Comparison of ENCODE assay signal across 9 cellular contexts in genomic region chr11:123740787-123741158, GRCh38. TPM values are rescaled to one million over a fixed set of nuclear protein-coding genes. Genes with fewer than 3 reads are reported as not detected.
DNase-seq lines count a peak whose midpoint lies in the region; ATAC-seq, FAIRE-seq and TF ChIP-seq lines count a peak whose summit lies in the region.
"Had no signal": no experiment of that assay in that cellular context is flagged by ENCODE, and none has a peak within 500 bp of the region (broad histone marks: within the 10 kb centered on the region; RNA-seq: fewer than 3 reads in every experiment).

No MANE protein-coding gene starts in this region.

- H3K27ac Mint-ChIP-seq in neural progenitor cell: peak overlapping the region; percentile 92

- H3K36me3 ChIP-seq in OCI-LY7 (ENCODE audit: insufficient read depth, low read length) (peaks cover 44% of the 10 kb centered on the region), endothelial cell of umbilical vein (ENCODE audit: control insufficient read depth in 2 of 2, extremely low read depth in 1 of 2, insufficient read depth in 2 of 2, low read length in 2 of 2) (peaks cover 0 to 2% of the 10 kb centered on the region in 2 experiments), neural progenitor cell (peaks cover 21% of the 10 kb centered on the region)

- peak overlapping the region; percentile 38 for H3K27ac ChIP-seq in OCI-LY7 (ENCODE audit: low read depth, low read length, poor library complexity, severe bottlenecking)
- peak overlapping the region; percentile 4 for H3K27ac ChIP-seq in endothelial cell of umbilical vein (ENCODE audit: insufficient read depth, low read depth, low read length)
- H3K27ac ChIP-seq in neural progenitor cell: no peak overlapping the region

- peak; percentile 43 for FAIRE-seq in endothelial cell of umbilical vein (lab: Jason Lieb, UNC)
- FAIRE-seq: islet of Langerhans had no signal

- TF ChIP-seq POLR2A in endothelial cell of umbilical vein (IDR thresholded peaks at IDR 0.05; ENCODE audit: low read depth, low read length): no peak

- CTCF ChIA-PET in OCI-LY7 (lab: Charles Lee; ENCODE audit: unreplicated experiment): interaction anchor here (0.6 kb wide), 1 partner anchor 9 kb away, joined by 5 read pairs; no protein-coding TSS in a partner anchor
- CTCF ChIA-PET in endothelial cell of umbilical vein (lab: Charles Lee): interaction anchor here (0.7 to 1.0 kb wide), 3 partner anchors 33 to 331 kb away, joined by 3 to 4 read pairs (median 4); no protein-coding TSS in a partner anchor

- H3K79me2 ChIP-seq in OCI-LY7 (ENCODE audit: insufficient read depth, low read depth, low read length) (peaks cover 50% of the 10 kb centered on the region), endothelial cell of umbilical vein (ENCODE audit: control insufficient read depth, insufficient read depth, low read length) (peaks cover 51% of the 10 kb centered on the region), neural progenitor cell (ENCODE audit: low read depth) (peaks cover 56% of the 10 kb centered on the region)

- H3K9me3 Mint-ChIP-seq in neural progenitor cell: peaks cover 8% of the 10 kb centered on the region

- POLR2A ChIA-PET in OCI-LY7 (lab: Charles Lee): interaction anchor here (0.7 to 1.2 kb wide), 2 partner anchors 11 to 12 kb away, joined by 3 to 7 read pairs; no protein-coding TSS in a partner anchor
- POLR2A ChIA-PET in endothelial cell of umbilical vein (lab: Charles Lee): no interaction called here

- H2AFZ ChIP-seq in OCI-LY7 (ENCODE audit: low read length) (peak overlapping the region; percentile 99), endothelial cell of umbilical vein (ENCODE audit: low read depth, low read length) (peak overlapping the region; percentile 7), neural progenitor cell (replicated peaks) (peak overlapping the region; percentile 97)

- peaks cover 6% of the 10 kb centered on the region for H3K27me3 Mint-ChIP-seq in neural progenitor cell (ENCODE audit: insufficient read depth, low read depth)

- H3K9me1 ChIP-seq in endothelial cell of umbilical vein (replicated peaks; ENCODE audit: control insufficient read depth, extremely low read depth, insufficient read depth, low read length): no peaks in the 10 kb centered on the region

- peaks cover 28% of the 10 kb centered on the region for H3K36me3 Mint-ChIP-seq in neural progenitor cell

- BruUV-seq in OCI-LY7 (replicated peaks; lab: Mats Ljungman, UMichigan) (no TSS peak), endothelial cell of umbilical vein (replicated peaks; lab: Mats Ljungman, UMichigan) (no TSS peak)

- H3K27me3 ChIP-seq in endothelial cell of umbilical vein (ENCODE audit: control insufficient read depth in 2 of 2, insufficient read depth in 2 of 2, low read length in 2 of 2): no peaks in the 10 kb centered on the region
- H3K27me3 ChIP-seq in neural progenitor cell: no peaks in the 10 kb centered on the region

- H3F3A ChIP-seq in neural progenitor cell (ENCODE audit: low read depth): peaks cover 10% of the 10 kb centered on the region

- TF ChIP-seq CTCF in OCI-LY7 (conservative IDR thresholded peaks at IDR 0.05; ENCODE audit: low read length) (no peak), endothelial cell of umbilical vein (IDR thresholded peaks at IDR 0.05; ENCODE audit: extremely low read depth in 1 of 2, insufficient read depth in 1 of 2, low read depth in 1 of 2, low read length in 2 of 2) (no peak), neural progenitor cell (IDR thresholded peaks at IDR 0.05) (no peak)

- peak overlapping the region; percentile 90 for H3K4me3 Mint-ChIP-seq in neural progenitor cell

- H3K4me2 ChIP-seq in OCI-LY7 (ENCODE audit: low read length) (peak overlapping the region; percentile 97), endothelial cell of umbilical vein (ENCODE audit: insufficient read depth, low read length) (peak overlapping the region; percentile 76), neural progenitor cell (peak overlapping the region; percentile 90)

- peak; percentile 12 for DNase-seq in AG08396 (ENCODE audit: low spot score)
- no peak for DNase-seq in OCI-LY7 (ENCODE audit: low spot score)
- DNase-seq in endothelial cell of umbilical vein (ENCODE audit: low read depth, low spot score): no peak
- DNase-seq in neural progenitor cell (ENCODE audit: low spot score): no peak
- no peak for DNase-seq in NCI-H446 treated with DMSO at 0.1 percent for 48 hours (lab: John Stamatoyannopoulos, UW)
- no peak for DNase-seq in islet precursor cell
- no peak for DNase-seq in posterior vena cava (ENCODE audit: low spot score)

- peaks cover 7% of the 10 kb centered on the region; the same call in 1 of the 2 replicates for H4K20me1 ChIP-seq in OCI-LY7 (ENCODE audit: insufficient read depth, low read length)
- H4K20me1 ChIP-seq in endothelial cell of umbilical vein (replicated peaks; ENCODE audit: control insufficient read depth, extremely low read depth, insufficient read depth, low read length): no peaks in the 10 kb centered on the region
- peaks cover 10% of the 10 kb centered on the region for H4K20me1 ChIP-seq in neural progenitor cell (ENCODE audit: low read depth)

- H3K9ac ChIP-seq in endothelial cell of umbilical vein (replicated peaks; ENCODE audit: extremely low read depth, insufficient read depth, low read length): peak overlapping the region; percentile 78
- peak overlapping the region; percentile 92 for H3K9ac ChIP-seq in neural progenitor cell

- dilution Hi-C loops in endothelial cell of umbilical vein (cut with MboI; ENCODE audit: extremely low pct_ligation_motif_present, low sequenced_read_pairs): no loop called here

- H3K4me1 ChIP-seq in OCI-LY7 (ENCODE audit: insufficient read depth, low read length, poor library complexity, severe bottlenecking) (peaks cover 24% of the 10 kb centered on the region), endothelial cell of umbilical vein (ENCODE audit: control insufficient read depth, extremely low read depth, insufficient read depth, low read length) (peaks cover 14% of the 10 kb centered on the region), neural progenitor cell (peaks cover 19% of the 10 kb centered on the region)

- H3K9me2 ChIP-seq in OCI-LY7 (ENCODE audit: insufficient read depth, low read length): no peaks in the 10 kb centered on the region; the same call in 1 of the 2 replicates

- H3K9me3 ChIP-seq in OCI-LY7 (ENCODE audit: low read length): peaks cover 8% of the 10 kb centered on the region; the same call in 1 of the 2 replicates
- H3K9me3 ChIP-seq in endothelial cell of umbilical vein (replicated peaks; ENCODE audit: control insufficient read depth, insufficient read depth, low read length): no peaks in the 10 kb centered on the region
- no peaks in the 10 kb centered on the region for H3K9me3 ChIP-seq in neural progenitor cell (ENCODE audit: low read depth)

- intact Hi-C loops in OCI-LY7 (cut with micrococcal nuclease; ENCODE audit: unreplicated experiment): loop anchor here (2.0 to 5.0 kb wide), 3 partner anchors 330 to 882 kb away; partner anchors contain the start of gene TBRG1
- intact Hi-C loops in endothelial cell of umbilical vein (cut with micrococcal nuclease): loop anchor here (1.0 to 5.0 kb wide), 4 partner anchors 234 to 457 kb away; no protein-coding TSS in a partner anchor
- intact Hi-C loops in posterior vena cava (cut with DNase I): no loop called here

- peaks cover 18% of the 10 kb centered on the region for H3K4me1 Mint-ChIP-seq in neural progenitor cell

- peak; percentile 1 for ATAC-seq in GM19438 (IDR thresholded peaks at IDR 0.05; ENCODE audit: low read depth, unreplicated experiment)

- H3K4me3 ChIP-seq in OCI-LY7 (ENCODE audit: low read depth, low read length, poor library complexity, severe bottlenecking): peak overlapping the region; percentile 96
- peak overlapping the region; percentile 58 to 89 (median 64) for H3K4me3 ChIP-seq in endothelial cell of umbilical vein (replicated peaks in 1 of 3; ENCODE audit: insufficient read depth in 1 of 3, low read depth in 1 of 3, low read length in 3 of 3)
- H3K4me3 ChIP-seq in neural progenitor cell: peak overlapping the region; percentile 97

TF ChIP-seq in endothelial cell of umbilical vein, 7 proteins besides CTCF, POLR2A, EP300 and RAD21:
- no peak for TF ChIP-seq JUN (IDR thresholded peaks at IDR 0.05; ENCODE audit: borderline replicate concordance, insufficient read depth, insufficient read length, low read depth)
- TF ChIP-seq POLR2AphosphoS5 (IDR thresholded peaks at IDR 0.05; ENCODE audit: insufficient read depth, low read depth, low read length): no peak
- TF ChIP-seq MYC (IDR thresholded peaks at IDR 0.05; ENCODE audit: low read depth, low read length): no peak
- no peak for TF ChIP-seq MAX (IDR thresholded peaks at IDR 0.05; ENCODE audit: insufficient read depth, insufficient read length)
- TF ChIP-seq FOS (IDR thresholded peaks at IDR 0.05; ENCODE audit: borderline replicate concordance, insufficient read depth, low read length): no peak

RNA-seq across cellular contexts. Expression of gene ZNF202, which starts 0.7 kb away (rescaled TPM):
- total RNA-seq in OCI-LY7 (2014; rRNA removed; shearing (Covaris generic)): 15.9 and 19.6 TPM in 2 replicates
- 15.5 and 16.7 TPM in 2 replicates for total RNA-seq in OCI-LY7 (2022)
- 12.3 and 13.1 TPM in 2 replicates for total RNA-seq in endothelial cell of umbilical vein
- polyA plus RNA-seq in endothelial cell of umbilical vein: 5.5 and 6.5 TPM in 2 replicates
- 6.0 and 6.6 TPM in 2 replicates for polyA plus RNA-seq in endothelial cell of umbilical vein (2011; cell fraction: cytosol; rRNA removed)
- 30.3 and 36.8 TPM in 2 replicates for polyA plus RNA-seq in endothelial cell of umbilical vein (2011; cell fraction: nucleus; rRNA removed)
- polyA plus RNA-seq in endothelial cell of umbilical vein (2012): 7.7 and 7.8 TPM in 2 replicates
- polyA minus RNA-seq in endothelial cell of umbilical vein: 10.2 and 11.4 TPM in 2 replicates
- polyA minus RNA-seq in endothelial cell of umbilical vein (2011; cell fraction: cytosol; rRNA and poly(A)+ RNA removed): 3.5 TPM
- polyA minus RNA-seq in endothelial cell of umbilical vein (2011; cell fraction: nucleus; rRNA and poly(A)+ RNA removed): 13.6 and 19.2 TPM in 2 replicates
- 15.5 and 16.4 TPM in 2 replicates for total RNA-seq in neural progenitor cell (ENCODE audit: low replicate concordance)
- total RNA-seq in posterior vena cava: 1 to 10 TPM; 6.2 to 6.4 TPM

RNA-seq across cellular contexts. Expression of gene OR6X1, which starts 13.5 kb away (rescaled TPM):
- total RNA-seq in OCI-LY7 (2014; rRNA removed; shearing (Covaris generic)): not detected in 2 replicates
- total RNA-seq in OCI-LY7 (2022) (not detected in 2 replicates), endothelial cell of umbilical vein (not detected in 2 replicates), neural progenitor cell (ENCODE audit: low replicate concordance) (not detected in 2 replicates), posterior vena cava (not detected)
- not detected in 2 replicates for polyA plus RNA-seq in endothelial cell of umbilical vein
- polyA plus RNA-seq in endothelial cell of umbilical vein (2011; cell fraction: cytosol; rRNA removed): not detected in 2 replicates
- not detected in 2 replicates for polyA plus RNA-seq in endothelial cell of umbilical vein (2011; cell fraction: nucleus; rRNA removed)
- polyA plus RNA-seq in endothelial cell of umbilical vein (2012): not detected in 2 replicates
- not detected in 2 replicates for polyA minus RNA-seq in endothelial cell of umbilical vein
- polyA minus RNA-seq in endothelial cell of umbilical vein (2011; cell fraction: cytosol; rRNA and poly(A)+ RNA removed): not detected
- not detected in 2 replicates for polyA minus RNA-seq in endothelial cell of umbilical vein (2011; cell fraction: nucleus; rRNA and poly(A)+ RNA removed)

Comparison
In these comparisons a context has a peak if more than half of its experiments do, and no peak if none do; other contexts are left out.
1. H2AFZ ChIP-seq: peak in every context shown above with its lines; median percentile 99 in OCI-LY7; 97 in neural progenitor cell; 7 in endothelial cell of umbilical vein.
2. intact Hi-C loops: an anchor here in OCI-LY7 (2.0 to 5.0 kb wide) and endothelial cell of umbilical vein (1.0 to 5.0 kb wide); none called in posterior vena cava.